Comparison of ENCODE assay signal across 13 cellular contexts in genomic region chr9:33107762-33108161, GRCh38. TPM values are rescaled to one million over a fixed set of nuclear protein-coding genes. Genes with fewer than 3 reads are reported as not detected.
DNase-seq lines count a peak whose midpoint lies in the region; ATAC-seq and TF ChIP-seq lines count a peak whose summit lies in the region.
"Had no signal": no experiment of that assay in that cellular context is flagged by ENCODE, and none has a peak within 500 bp of the region (broad histone marks: within the 10 kb centered on the region; RNA-seq: fewer than 3 reads in every experiment).

No MANE protein-coding gene starts in this region.

- no peak overlapping the region for H3K4me3 Mint-ChIP-seq in chondrocyte (ENCODE audit: unreplicated experiment)
- H3K4me3 Mint-ChIP-seq in activated naive CD8-positive, alpha-beta T cell treated with anti-CD3 and anti-CD28 coated beads for 36 hours: no peak overlapping the region
- H3K4me3 Mint-ChIP-seq: immature natural killer cell had no signal

- no peaks in the 10 kb centered on the region for H3K27me3 Mint-ChIP-seq in chondrocyte (ENCODE audit: low read depth)
- H3K27me3 Mint-ChIP-seq in activated naive CD8-positive, alpha-beta T cell treated with anti-CD3 and anti-CD28 coated beads for 36 hours: no peaks in the 10 kb centered on the region

- DNase-seq in NAMALWA (ENCODE audit: low spot score) (peak; percentile 34), chondrocyte (ENCODE audit: low spot score) (no peak), thoracic aorta (ENCODE audit: low spot score) (no peak), HuH-7.5 (ENCODE audit: low spot score) (no peak), C1 segment of cervical spinal cord (lab: John Stamatoyannopoulos, UW) (no peak)
- no peak for DNase-seq in activated naive CD8-positive, alpha-beta T cell treated with anti-CD3 and anti-CD28 coated beads for 36 hours
- DNase-seq: activated CD4-positive, alpha-beta T cell treated with anti-CD3 and anti-CD28 coated beads for 4 hours; activated effector memory CD4-positive, alpha-beta T cell treated with Interleukin-2 at 50 U/mL for 16 hours; immature natural killer cell; NCI-H1105; NCI-H526 treated with DMSO at 0.1 percent for 48 hours had no signal

- H3K27me3 ChIP-seq in thoracic aorta (replicated peaks; ENCODE audit: insufficient read depth): no peaks in the 10 kb centered on the region

- WGBS in mesodermal cell (ENCODE audit: insufficient coverage in 2 of 2), 2 experiments: 93 to 100% methylated on average over 2 of the region's 5 CpGs

- H3K4me1 ChIP-seq in mesodermal cell (ENCODE audit: control insufficient read depth, insufficient read depth, low read length, poor library complexity, severe bottlenecking): peaks cover 21% of the 10 kb centered on the region
- H3K4me1 ChIP-seq in thoracic aorta (ENCODE audit: control insufficient read depth in 1 of 2, low read depth in 2 of 2): peaks cover 12 to 22% of the 10 kb centered on the region in 2 donors

- H3K36me3 ChIP-seq in mesodermal cell (ENCODE audit: control insufficient read depth, insufficient read depth, low read length) (peaks cover 17% of the 10 kb centered on the region), thoracic aorta (peaks cover 18% of the 10 kb centered on the region)

- peaks cover 8% of the 10 kb centered on the region for H3K36me3 Mint-ChIP-seq in chondrocyte (ENCODE audit: low read depth)
- H3K36me3 Mint-ChIP-seq in activated naive CD8-positive, alpha-beta T cell treated with anti-CD3 and anti-CD28 coated beads for 36 hours: peaks cover 5% of the 10 kb centered on the region

- no peak for TF ChIP-seq CTCF in chondrocyte (IDR thresholded peaks at IDR 0.05)
- no peak for TF ChIP-seq CTCF in thoracic aorta (IDR thresholded peaks at IDR 0.05)

- ATAC-seq in thoracic aorta (ENCODE audit: insufficient number of reproducible peaks, low FRiP score, low read depth): no peak
- ATAC-seq in HG02970 (IDR thresholded peaks at IDR 0.05; ENCODE audit: low FRiP score, unreplicated experiment): no peak

- no peaks in the 10 kb centered on the region for H3K9me3 ChIP-seq in mesodermal cell (ENCODE audit: control insufficient read depth, low read length)
- H3K9me3 ChIP-seq in thoracic aorta: no peaks in the 10 kb centered on the region

- no peaks in the 10 kb centered on the region for H3K9me3 Mint-ChIP-seq in chondrocyte (ENCODE audit: low read depth)
- no peaks in the 10 kb centered on the region for H3K9me3 Mint-ChIP-seq in activated naive CD8-positive, alpha-beta T cell treated with anti-CD3 and anti-CD28 coated beads for 36 hours
- H3K9me3 Mint-ChIP-seq: immature natural killer cell had no signal

- H3K4me3 ChIP-seq in mesodermal cell (ENCODE audit: extremely low read depth, insufficient read depth, low read length, poor library complexity, severe bottlenecking) (no peak overlapping the region), thoracic aorta (no peak overlapping the region)

- H3K27ac Mint-ChIP-seq in chondrocyte (ENCODE audit: unreplicated experiment): peak overlapping the region; percentile 96
- no peak overlapping the region for H3K27ac Mint-ChIP-seq in activated naive CD8-positive, alpha-beta T cell treated with anti-CD3 and anti-CD28 coated beads for 36 hours

- H3K4me1 Mint-ChIP-seq in chondrocyte (ENCODE audit: low read depth): peaks cover 60% of the 10 kb centered on the region
- peaks cover 2% of the 10 kb centered on the region for H3K4me1 Mint-ChIP-seq in activated naive CD8-positive, alpha-beta T cell treated with anti-CD3 and anti-CD28 coated beads for 36 hours

- peak overlapping the region; percentile 66 for H3K27ac ChIP-seq in mesodermal cell (ENCODE audit: low read depth, low read length, severe bottlenecking)
- peak overlapping the region; percentile 82 to 83 for H3K27ac ChIP-seq in thoracic aorta

RNA-seq across cellular contexts. Expression of gene SMU1, which starts 31.3 kb away (rescaled TPM):
- total RNA-seq in chondrocyte: 17.4 to 21.1 TPM (median 17.5 TPM) in 3 replicates
- 18.4 TPM for polyA plus RNA-seq in mesodermal cell (2013, experiment 1 of 2)
- polyA plus RNA-seq in mesodermal cell (2013, experiment 2 of 2): 18.7 TPM
- 10 to 100 TPM; 14.9 to 19.0 TPM for total RNA-seq in thoracic aorta
- total RNA-seq in activated naive CD8-positive, alpha-beta T cell treated with anti-CD3 and anti-CD28 coated beads for 36 hours: 10 to 100 TPM; 27.0 to 28.9 TPM

RNA-seq across cellular contexts. Expression of gene B4GALT1, which starts 59.4 kb away (rescaled TPM):
- total RNA-seq in chondrocyte (59.0 to 83.5 TPM (median 60.2 TPM) in 3 replicates), thoracic aorta (10 to 100 TPM; 59.4 to 86.6 TPM)
- 54.7 TPM for polyA plus RNA-seq in mesodermal cell (2013, experiment 1 of 2)
- polyA plus RNA-seq in mesodermal cell (2013, experiment 2 of 2): 52.2 TPM
- total RNA-seq in activated naive CD8-positive, alpha-beta T cell treated with anti-CD3 and anti-CD28 coated beads for 36 hours: 10 to 100 TPM; 33.5 to 35.0 TPM
